16 cellular contexts compared by ENCODE assay signal in genomic region chr17:50318551-50319310, GRCh38. TPM values are rescaled to one million over a fixed set of nuclear protein-coding genes. Genes with fewer than 3 reads are reported as not detected.
DNase-seq lines count a peak whose midpoint lies in the region; ATAC-seq and TF ChIP-seq lines count a peak whose summit lies in the region.
"Had no signal": no experiment of that assay in that cellular context is flagged by ENCODE, and none has a peak within 500 bp of the region (broad histone marks: within the 10 kb centered on the region; RNA-seq: fewer than 3 reads in every experiment).

No MANE protein-coding gene starts in this region.

- TF ChIP-seq POLR2A in esophagus squamous epithelium (IDR thresholded peaks at IDR 0.05) (no peak), prostate gland (IDR thresholded peaks at IDR 0.05) (no peak), uterus (IDR thresholded peaks at IDR 0.05) (no peak)

- peaks cover 13 to 58% (median 30%) of the 10 kb centered on the region in 3 donors for H3K4me1 ChIP-seq in esophagus squamous epithelium
- peaks cover 7% of the 10 kb centered on the region for H3K4me1 ChIP-seq in prostate gland (replicated peaks)
- H3K4me1 ChIP-seq in uterus = no peaks in the 10 kb centered on the region
- H3K4me1 ChIP-seq: lower lobe of right lung, right atrium auricular region had no signal

- peak; percentile 80 for DNase-seq in ELF-1 (ENCODE audit: low read depth, low spot score)
- peak; percentile 80 for DNase-seq in NCI-H69 (lab: John Stamatoyannopoulos, UW)
- DNase-seq in esophagus squamous epithelium (lab: John Stamatoyannopoulos, UW) = no peak
- DNase-seq in prostate gland (ENCODE audit: low spot score) = peak; percentile 73
- no peak for DNase-seq in SHP77 treated with DMSO at 0.1 percent for 48 hours (lab: John Stamatoyannopoulos, UW)
- DNase-seq in uterus = no peak
- DNase-seq in HCEC 1CT = no peak
- DNase-seq: activated naive CD4-positive, alpha-beta T cell; hypothalamus; lower lobe of right lung; NCI-H1105; SW 1271 had no signal

- 36 to 55% methylated on average over 7 to 10 of the region's 10 CpGs for WGBS in esophagus squamous epithelium, 2 donors
- WGBS in prostate gland = 14% methylated on average over 10 of the region's 10 CpGs

- intact Hi-C loops in esophagus squamous epithelium (cut with DNase I) = no loop called here
- intact Hi-C loops in prostate gland (cut with DNase I) = no loop called here
- intact Hi-C loops in uterus (cut with DNase I; ENCODE audit: low total_unique reads) = no loop called here

- TF ChIP-seq CTCF in esophagus squamous epithelium (IDR thresholded peaks at IDR 0.05) = peak in 1 of 6 experiments; percentile 4
- TF ChIP-seq CTCF in prostate gland (IDR thresholded peaks at IDR 0.05) = peak in 1 of 4 experiments; percentile 14
- TF ChIP-seq CTCF in uterus (IDR thresholded peaks at IDR 0.05) = no peak

- H3K4me3 ChIP-seq in esophagus squamous epithelium (no peak overlapping the region), prostate gland (peak overlapping the region in 1 of 2 donors; percentile 3), uterus (no peak overlapping the region)
- H3K4me3 ChIP-seq: lower lobe of right lung, right atrium auricular region had no signal

- H3K9me3 ChIP-seq in esophagus squamous epithelium (no peaks in the 10 kb centered on the region), prostate gland (no peaks in the 10 kb centered on the region), uterus (no peaks in the 10 kb centered on the region)
- H3K9me3 ChIP-seq: lower lobe of right lung, right atrium auricular region had no signal

- H3K27ac ChIP-seq in esophagus squamous epithelium = peak overlapping the region; percentile 46 to 65 (median 55)
- H3K27ac ChIP-seq in prostate gland = peak overlapping the region; percentile 49 to 64
- H3K27ac ChIP-seq in uterus = peak overlapping the region in 1 of 2 donors; percentile 26
- H3K27ac ChIP-seq: lower lobe of right lung, right atrium auricular region had no signal

- no peaks in the 10 kb centered on the region for H3K27me3 ChIP-seq in esophagus squamous epithelium
- H3K27me3 ChIP-seq in prostate gland (replicated peaks; ENCODE audit: insufficient read depth) = no peaks in the 10 kb centered on the region
- no peaks in the 10 kb centered on the region for H3K27me3 ChIP-seq in uterus
- H3K27me3 ChIP-seq: right atrium auricular region had no signal

- no peak for ATAC-seq in GM18517 (IDR thresholded peaks at IDR 0.05; ENCODE audit: unreplicated experiment)
- ATAC-seq: lower lobe of right lung; Panc1; stimulated activated effector memory CD8-positive, alpha-beta T cell treated with anti-CD3 and anti-CD28 coated beads, Interleukin-12 subunit alpha, Interleukin-12 subunit beta, amount 100 ng/mL, for 72 hours had no signal

- H3K36me3 ChIP-seq in esophagus squamous epithelium (no peaks in the 10 kb centered on the region), prostate gland (no peaks in the 10 kb centered on the region), uterus (no peaks in the 10 kb centered on the region)
- H3K36me3 ChIP-seq: lower lobe of right lung, right atrium auricular region had no signal

RNA-seq across cellular contexts. Expression of gene XYLT2, which starts 27.2 kb away (rescaled TPM):
- total RNA-seq in esophagus squamous epithelium (10 to 100 TPM; 10.0 to 17.5 (median 13.5) TPM), prostate gland (10 to 100 TPM; 44.8 to 49.8 TPM), uterus (10 to 100 TPM; 23.5 to 34.0 (median 28.5) TPM)

RNA-seq across cellular contexts. Expression of gene TMEM92, which starts 44.5 kb away (rescaled TPM):
- total RNA-seq in esophagus squamous epithelium (under 1 TPM in 2 of 4 donors, not detected in 2; 0.12 to 0.76 TPM), prostate gland (under 1 TPM; 0.91 to 0.96 TPM), uterus (under 1 TPM in 2 of 4 donors, not detected in 2; 0.07 to 0.91 TPM)
- total RNA-seq: right atrium auricular region had no signal

RNA-seq across cellular contexts. Expression of gene MRPL27, which starts 54.3 kb away (rescaled TPM):
- total RNA-seq in esophagus squamous epithelium (10 to 100 TPM; 58.0 to 77.7 (median 74.5) TPM), prostate gland (10 to 100 TPM; 63.3 to 69.6 TPM), uterus (10 to 100 TPM; 16.4 to 72.1 (median 45.8) TPM)

RNA-seq across cellular contexts. Expression of gene EME1, which starts 54.3 kb away (rescaled TPM):
- total RNA-seq in esophagus squamous epithelium (1 to 10 TPM in 2 of 4 donors, under 1 TPM in 2; 0.57 to 2.7 (median 1.1) TPM), prostate gland (10 to 100 TPM in 1 of 2 donors, under 1 TPM in 1; 0.23 to 13.6 TPM), uterus (1 to 10 TPM in 2 of 4 donors, not detected in 2; 1.7 to 3.4 TPM)

Comparison
In these comparisons a context has a peak if more than half of its experiments do, and no peak if none do; other contexts are left out.
1. DNase-seq: peak in ELF-1 (single experiment), NCI-H69 (single experiment) and prostate gland (single experiment); none in esophagus squamous epithelium (single experiment), SHP77 treated with DMSO at 0.1 percent for 48 hours (single experiment), uterus (0 of 2) and HCEC 1CT (single experiment).